1 cellular context compared by ENCODE assay signal in genomic region chr10:6269953-6270867, GRCh38.
TF ChIP-seq lines count a peak whose summit lies in the region.

No MANE protein-coding gene starts in this region.

TF ChIP-seq in GM12878, 131 proteins besides CTCF, POLR2A, EP300 and RAD21 (continued from another document and continues in another):
- 0 out of 2 replicates have a peak, but pooled peaks have one; percentile 10 for TF ChIP-seq HDGF (IDR thresholded peaks at IDR 0.05)
- TF ChIP-seq, protein P1, sequence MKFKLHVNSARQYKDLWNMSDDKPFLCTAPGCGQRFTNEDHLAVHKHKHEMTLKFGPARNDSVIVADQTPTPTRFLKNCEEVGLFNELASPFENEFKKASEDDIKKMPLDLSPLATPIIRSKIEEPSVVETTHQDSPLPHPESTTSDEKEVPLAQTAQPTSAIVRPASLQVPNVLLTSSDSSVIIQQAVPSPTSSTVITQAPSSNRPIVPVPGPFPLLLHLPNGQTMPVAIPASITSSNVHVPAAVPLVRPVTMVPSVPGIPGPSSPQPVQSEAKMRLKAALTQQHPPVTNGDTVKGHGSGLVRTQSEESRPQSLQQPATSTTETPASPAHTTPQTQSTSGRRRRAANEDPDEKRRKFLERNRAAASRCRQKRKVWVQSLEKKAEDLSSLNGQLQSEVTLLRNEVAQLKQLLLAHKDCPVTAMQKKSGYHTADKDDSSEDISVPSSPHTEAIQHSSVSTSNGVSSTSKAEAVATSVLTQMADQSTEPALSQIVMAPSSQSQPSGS (IDR thresholded peaks at IDR 0.05; ENCODE audit: low read length), result peak; percentile 94
- TF ChIP-seq FOS (IDR thresholded peaks at IDR 0.05; ENCODE audit: borderline replicate concordance, extremely low read depth, insufficient read length), result no peak
- peak; percentile 13; the same call in 1 of the 2 replicates for TF ChIP-seq ZBTB33 (IDR thresholded peaks at IDR 0.05)
- no peak for TF ChIP-seq CBX3 (IDR thresholded peaks at IDR 0.05; ENCODE audit: borderline replicate concordance, low read depth)
- TF ChIP-seq NFYA (IDR thresholded peaks at IDR 0.05; ENCODE audit: borderline replicate concordance, low read depth, low read length), result no peak
- TF ChIP-seq ZNF687 (IDR thresholded peaks at IDR 0.05), result peak; percentile 93
- TF ChIP-seq, protein P2, sequence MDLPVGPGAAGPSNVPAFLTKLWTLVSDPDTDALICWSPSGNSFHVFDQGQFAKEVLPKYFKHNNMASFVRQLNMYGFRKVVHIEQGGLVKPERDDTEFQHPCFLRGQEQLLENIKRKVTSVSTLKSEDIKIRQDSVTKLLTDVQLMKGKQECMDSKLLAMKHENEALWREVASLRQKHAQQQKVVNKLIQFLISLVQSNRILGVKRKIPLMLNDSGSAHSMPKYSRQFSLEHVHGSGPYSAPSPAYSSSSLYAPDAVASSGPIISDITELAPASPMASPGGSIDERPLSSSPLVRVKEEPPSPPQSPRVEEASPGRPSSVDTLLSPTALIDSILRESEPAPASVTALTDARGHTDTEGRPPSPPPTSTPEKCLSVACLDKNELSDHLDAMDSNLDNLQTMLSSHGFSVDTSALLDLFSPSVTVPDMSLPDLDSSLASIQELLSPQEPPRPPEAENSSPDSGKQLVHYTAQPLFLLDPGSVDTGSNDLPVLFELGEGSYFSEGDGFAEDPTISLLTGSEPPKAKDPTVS (IDR thresholded peaks at IDR 0.05; ENCODE audit: low read depth, low read length), result no peak
- no peak for TF ChIP-seq SRF (IDR thresholded peaks at IDR 0.05; ENCODE audit: low read depth in 2 of 2, low read length in 2 of 2)
- no peak for TF ChIP-seq NRF1 (conservative IDR thresholded peaks at IDR 0.05; ENCODE audit: low read depth, low read length)
- TF ChIP-seq, protein P3, sequence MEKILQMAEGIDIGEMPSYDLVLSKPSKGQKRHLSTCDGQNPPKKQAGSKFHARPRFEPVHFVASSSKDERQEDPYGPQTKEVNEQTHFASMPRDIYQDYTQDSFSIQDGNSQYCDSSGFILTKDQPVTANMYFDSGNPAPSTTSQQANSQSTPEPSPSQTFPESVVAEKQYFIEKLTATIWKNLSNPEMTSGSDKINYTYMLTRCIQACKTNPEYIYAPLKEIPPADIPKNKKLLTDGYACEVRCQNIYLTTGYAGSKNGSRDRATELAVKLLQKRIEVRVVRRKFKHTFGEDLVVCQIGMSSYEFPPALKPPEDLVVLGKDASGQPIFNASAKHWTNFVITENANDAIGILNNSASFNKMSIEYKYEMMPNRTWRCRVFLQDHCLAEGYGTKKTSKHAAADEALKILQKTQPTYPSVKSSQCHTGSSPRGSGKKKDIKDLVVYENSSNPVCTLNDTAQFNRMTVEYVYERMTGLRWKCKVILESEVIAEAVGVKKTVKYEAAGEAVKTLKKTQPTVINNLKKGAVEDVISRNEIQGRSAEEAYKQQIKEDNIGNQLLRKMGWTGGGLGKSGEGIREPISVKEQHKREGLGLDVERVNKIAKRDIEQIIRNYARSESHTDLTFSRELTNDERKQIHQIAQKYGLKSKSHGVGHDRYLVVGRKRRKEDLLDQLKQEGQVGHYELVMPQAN (conservative IDR thresholded peaks at IDR 0.05), result no peak
- TF ChIP-seq, protein P4, sequence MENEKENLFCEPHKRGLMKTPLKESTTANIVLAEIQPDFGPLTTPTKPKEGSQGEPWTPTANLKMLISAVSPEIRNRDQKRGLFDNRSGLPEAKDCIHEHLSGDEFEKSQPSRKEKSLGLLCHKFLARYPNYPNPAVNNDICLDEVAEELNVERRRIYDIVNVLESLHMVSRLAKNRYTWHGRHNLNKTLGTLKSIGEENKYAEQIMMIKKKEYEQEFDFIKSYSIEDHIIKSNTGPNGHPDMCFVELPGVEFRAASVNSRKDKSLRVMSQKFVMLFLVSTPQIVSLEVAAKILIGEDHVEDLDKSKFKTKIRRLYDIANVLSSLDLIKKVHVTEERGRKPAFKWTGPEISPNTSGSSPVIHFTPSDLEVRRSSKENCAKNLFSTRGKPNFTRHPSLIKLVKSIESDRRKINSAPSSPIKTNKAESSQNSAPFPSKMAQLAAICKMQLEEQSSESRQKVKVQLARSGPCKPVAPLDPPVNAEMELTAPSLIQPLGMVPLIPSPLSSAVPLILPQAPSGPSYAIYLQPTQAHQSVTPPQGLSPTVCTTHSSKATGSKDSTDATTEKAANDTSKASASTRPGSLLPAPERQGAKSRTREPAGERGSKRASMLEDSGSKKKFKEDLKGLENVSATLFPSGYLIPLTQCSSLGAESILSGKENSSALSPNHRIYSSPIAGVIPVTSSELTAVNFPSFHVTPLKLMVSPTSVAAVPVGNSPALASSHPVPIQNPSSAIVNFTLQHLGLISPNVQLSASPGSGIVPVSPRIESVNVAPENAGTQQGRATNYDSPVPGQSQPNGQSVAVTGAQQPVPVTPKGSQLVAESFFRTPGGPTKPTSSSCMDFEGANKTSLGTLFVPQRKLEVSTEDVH (IDR thresholded peaks at IDR 0.05; ENCODE audit: low read depth, partially characterized antibody), result peak; percentile 75
- TF ChIP-seq IRF4 (IDR thresholded peaks at IDR 0.05; ENCODE audit: low read depth, low read length), result peak; percentile 92
- TF ChIP-seq ZBTB11 (CRISPR knock-in tag; IDR thresholded peaks at IDR 0.05), result no peak
- no peak for TF ChIP-seq ZNF622 (IDR thresholded peaks at IDR 0.05)
- TF ChIP-seq CEBPB (IDR thresholded peaks at IDR 0.05; ENCODE audit: borderline replicate concordance in 1 of 2, low read depth in 2 of 2, low read length in 2 of 2), result no peak; a peak in 1 of 4 replicates
- no peak for TF ChIP-seq RFX5 (IDR thresholded peaks at IDR 0.05; ENCODE audit: low read depth, low read length)
- TF ChIP-seq CREM (IDR thresholded peaks at IDR 0.05; ENCODE audit: low read depth), result peak; percentile 90
- no peak for TF ChIP-seq ELK1 (IDR thresholded peaks at IDR 0.05; ENCODE audit: low read depth, low read length)
- no peak for TF ChIP-seq BRCA1 (IDR thresholded peaks at IDR 0.05; ENCODE audit: low read depth, low read length)
- peak in 1 of 2 experiments; percentile 88; a peak in 2 of 4 replicates for TF ChIP-seq ETV6 (conservative IDR thresholded peaks at IDR 0.05 in 1 of 2, IDR thresholded peaks at IDR 0.05 in 1 of 2; ENCODE audit: borderline replicate concordance in 1 of 2, low read depth in 1 of 2)
- TF ChIP-seq KDM1A (IDR thresholded peaks at IDR 0.05; ENCODE audit: borderline replicate concordance), result no peak
- TF ChIP-seq JUND (IDR thresholded peaks at IDR 0.05; ENCODE audit: low read depth, low read length), result 0 out of 2 replicates have a peak, but pooled peaks have one; percentile 52
- no peak for TF ChIP-seq STAT1 (conservative IDR thresholded peaks at IDR 0.05)
- TF ChIP-seq TCF3 (IDR thresholded peaks at IDR 0.05; ENCODE audit: borderline replicate concordance, insufficient read depth, low read depth, low read length), result peak; percentile 68; the same call in 1 of the 2 replicates
- no peak for TF ChIP-seq NFXL1 (IDR thresholded peaks at IDR 0.05; ENCODE audit: borderline replicate concordance)
- TF ChIP-seq PAX8 (IDR thresholded peaks at IDR 0.05), result no peak
- TF ChIP-seq FOXK2 (IDR thresholded peaks at IDR 0.05), result no peak
- TF ChIP-seq YBX1 (IDR thresholded peaks at IDR 0.05), result no peak
- TF ChIP-seq MTA2 (IDR thresholded peaks at IDR 0.05; ENCODE audit: low read depth), result peak; percentile 97
- TF ChIP-seq SPI1 (IDR thresholded peaks at IDR 0.05; ENCODE audit: borderline replicate concordance, insufficient read depth, low read depth, low read length), result peak; percentile 81
- TF ChIP-seq, protein P5, sequence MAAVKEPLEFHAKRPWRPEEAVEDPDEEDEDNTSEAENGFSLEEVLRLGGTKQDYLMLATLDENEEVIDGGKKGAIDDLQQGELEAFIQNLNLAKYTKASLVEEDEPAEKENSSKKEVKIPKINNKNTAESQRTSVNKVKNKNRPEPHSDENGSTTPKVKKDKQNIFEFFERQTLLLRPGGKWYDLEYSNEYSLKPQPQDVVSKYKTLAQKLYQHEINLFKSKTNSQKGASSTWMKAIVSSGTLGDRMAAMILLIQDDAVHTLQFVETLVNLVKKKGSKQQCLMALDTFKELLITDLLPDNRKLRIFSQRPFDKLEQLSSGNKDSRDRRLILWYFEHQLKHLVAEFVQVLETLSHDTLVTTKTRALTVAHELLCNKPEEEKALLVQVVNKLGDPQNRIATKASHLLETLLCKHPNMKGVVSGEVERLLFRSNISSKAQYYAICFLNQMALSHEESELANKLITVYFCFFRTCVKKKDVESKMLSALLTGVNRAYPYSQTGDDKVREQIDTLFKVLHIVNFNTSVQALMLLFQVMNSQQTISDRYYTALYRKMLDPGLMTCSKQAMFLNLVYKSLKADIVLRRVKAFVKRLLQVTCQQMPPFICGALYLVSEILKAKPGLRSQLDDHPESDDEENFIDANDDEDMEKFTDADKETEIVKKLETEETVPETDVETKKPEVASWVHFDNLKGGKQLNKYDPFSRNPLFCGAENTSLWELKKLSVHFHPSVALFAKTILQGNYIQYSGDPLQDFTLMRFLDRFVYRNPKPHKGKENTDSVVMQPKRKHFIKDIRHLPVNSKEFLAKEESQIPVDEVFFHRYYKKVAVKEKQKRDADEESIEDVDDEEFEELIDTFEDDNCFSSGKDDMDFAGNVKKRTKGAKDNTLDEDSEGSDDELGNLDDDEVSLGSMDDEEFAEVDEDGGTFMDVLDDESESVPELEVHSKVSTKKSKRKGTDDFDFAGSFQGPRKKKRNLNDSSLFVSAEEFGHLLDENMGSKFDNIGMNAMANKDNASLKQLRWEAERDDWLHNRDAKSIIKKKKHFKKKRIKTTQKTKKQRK (IDR thresholded peaks at IDR 0.05; ENCODE audit: low read depth, low read length), result no peak
- TF ChIP-seq TCF12 (IDR thresholded peaks at IDR 0.05; ENCODE audit: low read depth, low read length), result peak; percentile 89
